Comparison of ENCODE assay signal across 10 cellular contexts in the genomic region with DNA sequence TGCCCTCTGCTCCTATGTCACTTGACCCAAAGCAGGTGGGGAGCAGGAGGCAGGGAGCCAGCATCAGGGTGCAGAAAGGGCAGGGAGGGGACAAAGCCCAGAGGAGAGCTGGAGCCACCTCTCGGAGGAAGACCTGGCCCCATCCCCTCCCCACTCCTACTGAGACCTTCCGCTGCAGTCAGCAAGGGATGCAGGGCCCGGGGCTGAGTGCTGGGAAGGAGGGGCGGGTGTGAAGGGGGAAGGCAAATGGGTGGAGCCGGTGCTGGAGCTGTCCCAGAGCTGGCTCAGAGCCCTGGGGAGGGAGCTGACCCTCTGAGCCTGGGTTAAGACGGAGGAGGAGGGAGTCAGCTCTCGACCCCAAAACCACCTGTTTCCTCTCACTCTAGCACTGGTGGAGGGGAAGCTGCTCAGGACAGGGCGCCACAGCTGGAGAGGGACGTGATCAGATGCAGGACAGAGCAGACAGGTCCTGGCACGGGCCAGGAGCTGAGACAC. TPM values are rescaled to one million over a fixed set of nuclear protein-coding genes. Genes with fewer than 3 reads are reported as not detected.
DNase-seq lines count a peak whose midpoint lies in the region; ATAC-seq and TF ChIP-seq lines count a peak whose summit lies in the region.
"Had no signal": no experiment of that assay in that cellular context is flagged by ENCODE, and none has a peak within 500 bp of the region (broad histone marks: within the 10 kb centered on the region; RNA-seq: fewer than 3 reads in every experiment).

No MANE protein-coding gene starts in this region.

- H3K27ac ChIP-seq in mesenchymal stem cell (ENCODE audit: low read length, poor library complexity, severe bottlenecking) (peak overlapping the region; percentile 53), thyroid gland (peak overlapping the region; percentile 95 to 100 (median 99))

- H3K4me2 ChIP-seq in mesenchymal stem cell (ENCODE audit: low read length, poor library complexity, severe bottlenecking) = no peak overlapping the region

- peaks cover 2% of the 10 kb centered on the region for H3K79me1 ChIP-seq in mesenchymal stem cell (replicated peaks; ENCODE audit: low read length, poor library complexity, severe bottlenecking)

- H3K4me3 Mint-ChIP-seq in dendritic cell treated with granulocyte-macrophage colony-stimulating factor and Interleukin-4, amounts not matched to agents 40 ng/mL and 50 ng/mL, for 4 days = no peak overlapping the region
- H3K4me3 Mint-ChIP-seq: activated CD8-positive, alpha-beta T cell treated with anti-CD3 and anti-CD28 coated beads, Interleukin-2, amount 10 ng/mL, durations not matched to agents 7 days and 5 days had no signal

- in situ Hi-C loops in KBM-7 (cut with MboI; ENCODE audit: low pct_unique_long_range_greater_than_20kb, low sequenced_read_pairs) = no loop called here

- DNase-seq in DMS53 (lab: John Stamatoyannopoulos, UW) (peak; percentile 7), DMS53 treated with DMSO at 0.1 percent for 48 hours (lab: John Stamatoyannopoulos, UW; ENCODE audit: unreplicated experiment) (no peak), mesenchymal stem cell (peak; percentile 72), thyroid gland (peak; percentile 81), KBM-7 (no peak)
- DNase-seq: activated CD8-positive, alpha-beta T cell treated with anti-CD3 and anti-CD28 coated beads, Interleukin-2, amount 10 ng/mL, durations not matched to agents 7 days and 5 days; NK-92 treated with Interleukin-12 subunit alpha and Interleukin-12 subunit beta, amount 100 ng/mL, for 24 hours had no signal

- H2AK5ac ChIP-seq in mesenchymal stem cell (ENCODE audit: low read length, severe bottlenecking) = peak overlapping the region; percentile 95

- no peaks in the 10 kb centered on the region for H3K9me3 Mint-ChIP-seq in dendritic cell treated with granulocyte-macrophage colony-stimulating factor and Interleukin-4, amounts not matched to agents 40 ng/mL and 50 ng/mL, for 4 days

- H3K9ac ChIP-seq in mesenchymal stem cell (ENCODE audit: low read length) = peak overlapping the region; percentile 89

- H3K23ac ChIP-seq in mesenchymal stem cell (ENCODE audit: low read length in 2 of 2) = peak overlapping the region in 1 of 2 experiments; percentile 71

- H3K27ac Mint-ChIP-seq in dendritic cell treated with granulocyte-macrophage colony-stimulating factor and Interleukin-4, amounts not matched to agents 40 ng/mL and 50 ng/mL, for 4 days = peak overlapping the region; percentile 86
- H3K27ac Mint-ChIP-seq: activated CD8-positive, alpha-beta T cell treated with anti-CD3 and anti-CD28 coated beads, Interleukin-2, amount 10 ng/mL, durations not matched to agents 7 days and 5 days had no signal

- H4K8ac ChIP-seq in mesenchymal stem cell (ENCODE audit: low read length) = peak overlapping the region; percentile 41

- H3K27me3 ChIP-seq in mesenchymal stem cell (ENCODE audit: control insufficient read depth in 1 of 2, insufficient read depth in 1 of 2, low read length in 2 of 2) (no peaks in the 10 kb centered on the region), thyroid gland (no peaks in the 10 kb centered on the region)

- peaks cover 48% of the 10 kb centered on the region for H3K36me3 Mint-ChIP-seq in dendritic cell treated with granulocyte-macrophage colony-stimulating factor and Interleukin-4, amounts not matched to agents 40 ng/mL and 50 ng/mL, for 4 days (ENCODE audit: low read depth)

- H3K18ac ChIP-seq in mesenchymal stem cell (ENCODE audit: low read depth in 1 of 2, low read length in 2 of 2) = peak overlapping the region; percentile 93 to 96

- WGBS in mesenchymal stem cell = 37% methylated on average over 7 of the region's 10 CpGs
- 17 to 24% methylated on average over 6 to 10 of the region's 10 CpGs for WGBS in thyroid gland, 2 donors

- peak in 1 of 2 donors; percentile 16 for TF ChIP-seq POLR2A in thyroid gland (IDR thresholded peaks at IDR 0.05)

- H3K4me1 ChIP-seq in mesenchymal stem cell (ENCODE audit: control insufficient read depth, insufficient read depth, low read depth, low read length) = peaks cover 63% of the 10 kb centered on the region
- peaks cover 53 to 84% of the 10 kb centered on the region in 2 donors for H3K4me1 ChIP-seq in thyroid gland

- H4K91ac ChIP-seq in mesenchymal stem cell (ENCODE audit: low read length) = peak overlapping the region; percentile 94

- H2AFZ ChIP-seq in mesenchymal stem cell (ENCODE audit: low read depth, low read length) = no peak overlapping the region

- H3K9me3 ChIP-seq in mesenchymal stem cell (ENCODE audit: control insufficient read depth, low read length) (no peaks in the 10 kb centered on the region), thyroid gland (no peaks in the 10 kb centered on the region)

- ATAC-seq in HG02642 (IDR thresholded peaks at IDR 0.05; ENCODE audit: poor library complexity, unreplicated experiment) (no peak), HG03469 (IDR thresholded peaks at IDR 0.05; ENCODE audit: unreplicated experiment) (no peak)
- ATAC-seq: activated CD8-positive, alpha-beta T cell treated with anti-CD3 and anti-CD28 coated beads, Interleukin-2, amount 10 ng/mL, durations not matched to agents 7 days and 5 days had no signal

- peak overlapping the region; percentile 87 to 95 for H2BK12ac ChIP-seq in mesenchymal stem cell (ENCODE audit: low read length in 2 of 2)

- intact Hi-C loops in dendritic cell treated with granulocyte-macrophage colony-stimulating factor and Interleukin-4, amounts not matched to agents 40 ng/mL and 50 ng/mL, for 4 days (cut with micrococcal nuclease) = no loop called here
- intact Hi-C loops in thyroid gland (cut with DNase I) = no loop called here

- peak overlapping the region; percentile 48 to 94 for H3K4ac ChIP-seq in mesenchymal stem cell (ENCODE audit: low read depth in 1 of 2, low read length in 2 of 2)

- H3K14ac ChIP-seq in mesenchymal stem cell (ENCODE audit: low read length in 2 of 2) = peak overlapping the region in 1 of 2 experiments; percentile 86

- H3K27me3 Mint-ChIP-seq in dendritic cell treated with granulocyte-macrophage colony-stimulating factor and Interleukin-4, amounts not matched to agents 40 ng/mL and 50 ng/mL, for 4 days = no peaks in the 10 kb centered on the region

- TF ChIP-seq CTCF in thyroid gland (IDR thresholded peaks at IDR 0.05) = no peak

- no peak overlapping the region for H3K4me3 ChIP-seq in mesenchymal stem cell (ENCODE audit: insufficient read depth in 1 of 2, low read depth in 1 of 2, low read length in 2 of 2)
- no peak overlapping the region for H3K4me3 ChIP-seq in thyroid gland (replicated peaks in 1 of 3)

- H3K4me1 Mint-ChIP-seq in dendritic cell treated with granulocyte-macrophage colony-stimulating factor and Interleukin-4, amounts not matched to agents 40 ng/mL and 50 ng/mL, for 4 days (ENCODE audit: low read depth) = peaks cover 56% of the 10 kb centered on the region

- H3K36me3 ChIP-seq in mesenchymal stem cell (ENCODE audit: control insufficient read depth in 1 of 2, insufficient read depth in 2 of 2, low read depth in 1 of 2, low read length in 2 of 2) (peaks cover 25 to 32% of the 10 kb centered on the region in 2 experiments), thyroid gland (peaks cover 5% of the 10 kb centered on the region in 2 donors)

- H2BK5ac ChIP-seq in mesenchymal stem cell (ENCODE audit: low read depth, low read length, poor library complexity, severe bottlenecking) = no peak overlapping the region

- peak overlapping the region; percentile 69 for H2BK120ac ChIP-seq in mesenchymal stem cell (ENCODE audit: low read depth, low read length)

- H2BK15ac ChIP-seq in mesenchymal stem cell (ENCODE audit: low read depth, poor library complexity, severe bottlenecking) = peak overlapping the region; percentile 18

RNA-seq across cellular contexts. Expression of a gene that starts 33.8 kb away (rescaled TPM):
- 42.4 TPM for polyA plus RNA-seq in mesenchymal stem cell (2013, experiment 1 of 2)
- polyA plus RNA-seq in mesenchymal stem cell (2013, experiment 2 of 2) = 39.8 TPM
- 10 to 100 TPM; 30.8 to 42.7 (median 41.7) TPM for total RNA-seq in thyroid gland

RNA-seq across cellular contexts. Expression of a gene that starts 49.8 kb away (rescaled TPM):
- polyA plus RNA-seq in mesenchymal stem cell (2013, experiment 1 of 2) = 0.23 TPM
- polyA plus RNA-seq in mesenchymal stem cell (2013, experiment 2 of 2) = 0.25 TPM
- total RNA-seq in thyroid gland = under 1 TPM; under 0.01 to 0.42 (median 0.13) TPM
- total RNA-seq: activated CD8-positive, alpha-beta T cell treated with anti-CD3 and anti-CD28 coated beads, Interleukin-2, amount 10 ng/mL, durations not matched to agents 7 days and 5 days had no signal

Comparison
In these comparisons a context has a peak if more than half of its experiments do, and no peak if none do; other contexts are left out.
1. DNase-seq: peak in DMS53 (single experiment), mesenchymal stem cell (single experiment) and thyroid gland (2 of 2); none in DMS53 treated with DMSO at 0.1 percent for 48 hours (single experiment) and KBM-7 (single experiment).